In the genomic region with DNA sequence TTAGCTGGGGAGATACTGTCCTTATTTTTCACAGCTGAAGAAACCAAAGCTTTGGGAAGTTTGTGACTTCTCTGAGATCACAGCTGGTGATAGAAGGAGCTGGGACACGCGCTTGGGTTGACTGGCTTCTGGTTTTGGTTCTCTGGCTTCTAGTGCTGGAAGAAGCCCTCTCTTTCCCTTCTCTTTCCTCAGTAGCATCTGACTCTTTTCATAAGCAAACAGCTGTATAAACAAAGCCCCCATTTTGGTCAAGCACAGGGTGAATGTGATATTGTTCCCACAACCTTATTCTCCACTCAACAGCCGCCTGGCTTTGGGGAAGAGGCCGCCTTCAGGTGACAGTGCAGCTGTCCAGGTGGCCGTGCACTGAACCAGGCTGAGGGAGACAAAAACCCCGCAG, we compare ENCODE assay signal across 12 cellular contexts. TPM values are rescaled to one million over a fixed set of nuclear protein-coding genes. Genes with fewer than 3 reads are reported as not detected.
DNase-seq lines count a peak whose midpoint lies in the region; ATAC-seq and TF ChIP-seq lines count a peak whose summit lies in the region.
"Had no signal": no experiment of that assay in that cellular context is flagged by ENCODE, and none has a peak within 500 bp of the region (broad histone marks: within the 10 kb centered on the region; RNA-seq: fewer than 3 reads in every experiment).

No MANE protein-coding gene starts in this region.

- peak overlapping the region; percentile 91 for H3K27ac ChIP-seq in psoas muscle
- no peak overlapping the region for H3K27ac ChIP-seq in GM23338 (ENCODE audit: low read depth)
- H3K27ac ChIP-seq: C4-2B had no signal

- no peaks in the 10 kb centered on the region for H3F3A ChIP-seq in GM23338 (replicated peaks; ENCODE audit: low read depth)

- no peaks in the 10 kb centered on the region for H3K9me3 Mint-ChIP-seq in GM23338

- peaks cover 60% of the 10 kb centered on the region for H3K4me1 ChIP-seq in psoas muscle
- H3K4me1 ChIP-seq in GM23338 (ENCODE audit: insufficient read depth): no peaks in the 10 kb centered on the region

- peaks cover 14% of the 10 kb centered on the region; the same call in 2 of the 3 replicates for H3K36me3 Mint-ChIP-seq in GM23338 (ENCODE audit: low read depth)

- H3K79me2 ChIP-seq in GM23338 (replicated peaks; ENCODE audit: insufficient read depth): no peaks in the 10 kb centered on the region

- TF ChIP-seq CTCF in psoas muscle (IDR thresholded peaks at IDR 0.05) (no peak), GM23338 (conservative IDR thresholded peaks at IDR 0.05; ENCODE audit: low read depth in 2 of 2) (no peak)

- H3K9me3 ChIP-seq in psoas muscle: no peaks in the 10 kb centered on the region

- H3K4me2 ChIP-seq in GM23338: no peak overlapping the region

- ATAC-seq in psoas muscle (no peak), GM19452 (IDR thresholded peaks at IDR 0.05; ENCODE audit: unreplicated experiment) (no peak), HG02870 (IDR thresholded peaks at IDR 0.05; ENCODE audit: unreplicated experiment) (no peak), GM23338 (no peak)
- ATAC-seq: stimulated activated naive CD8-positive, alpha-beta T cell treated with anti-CD3 and anti-CD28 coated beads, Interleukin-15, Interleukin-2, amounts not matched to agents 100 U/mL and 50 U/mL, for 24 hours had no signal

- H3K27me3 Mint-ChIP-seq in GM23338 (ENCODE audit: insufficient read depth, low read depth, poor library complexity): peaks cover 5% of the 10 kb centered on the region

- H3K27me3 ChIP-seq in psoas muscle (ENCODE audit: insufficient read depth in 3 of 3, low read length in 2 of 3) (no peaks in the 10 kb centered on the region), GM23338 (ENCODE audit: insufficient read depth) (no peaks in the 10 kb centered on the region)

- intact Hi-C loops in psoas muscle (cut with DNase I): no loop called here

- H3K27ac Mint-ChIP-seq in GM23338: no peak overlapping the region

- WGBS in psoas muscle, 3 donors: 71 to 81% (median 72%) methylated on average over 6 of the region's 6 CpGs

- H3K9me2 ChIP-seq in GM23338 (ENCODE audit: insufficient read depth): no peaks in the 10 kb centered on the region

- H3K4me3 Mint-ChIP-seq in GM23338: no peak overlapping the region

- H2AFZ ChIP-seq in GM23338: no peak overlapping the region

- peaks cover 13% of the 10 kb centered on the region for H3K4me1 Mint-ChIP-seq in GM23338

- no peak overlapping the region for H3K4me3 ChIP-seq in psoas muscle
- no peak overlapping the region for H3K4me3 ChIP-seq in GM23338

- no peaks in the 10 kb centered on the region for H4K20me1 ChIP-seq in GM23338 (replicated peaks; ENCODE audit: insufficient read depth)

- H3K36me3 ChIP-seq in psoas muscle (ENCODE audit: insufficient read depth in 1 of 2, low read depth in 1 of 2) (peaks cover 3 to 35% of the 10 kb centered on the region in 2 donors), GM23338 (ENCODE audit: insufficient read depth) (no peaks in the 10 kb centered on the region)

- DNase-seq in DMS53 treated with DMSO at 0.1 percent for 48 hours (lab: John Stamatoyannopoulos, UW; ENCODE audit: unreplicated experiment): peak; percentile 23
- peak; percentile 75 for DNase-seq in NCI-H748 (lab: John Stamatoyannopoulos, UW; ENCODE audit: unreplicated experiment)
- peak; percentile 13 for DNase-seq in foreskin melanocyte
- no peak for DNase-seq in psoas muscle
- no peak for DNase-seq in GM23338 (ENCODE audit: low spot score)
- no peak for DNase-seq in DMS79 treated with DMSO at 0.1 percent for 48 hours (lab: John Stamatoyannopoulos, UW)
- DNase-seq: NK-92 treated with Interleukin-12 subunit alpha and Interleukin-12 subunit beta, amount 100 ng/mL, for 24 hours; stimulated activated CD4-positive, alpha-beta T cell treated with anti-CD3 and anti-CD28 coated beads, Interleukin-12 subunit alpha, Interleukin-12 subunit beta, amount 100 ng/mL, for 4 hours; stimulated activated naive CD8-positive, alpha-beta T cell treated with anti-CD3 and anti-CD28 coated beads, Interleukin-15, Interleukin-2, amounts not matched to agents 100 U/mL and 50 U/mL, for 24 hours had no signal

TF ChIP-seq in GM23338, 12 proteins besides CTCF, POLR2A, EP300 and RAD21 (continues in another document):
- TF ChIP-seq JUNB (IDR thresholded peaks at IDR 0.05; ENCODE audit: unreplicated experiment): no peak
- no peak for TF ChIP-seq EZH2 (IDR thresholded peaks at IDR 0.05; ENCODE audit: low read depth, unreplicated experiment)
- no peak for TF ChIP-seq POLR2AphosphoS5 (IDR thresholded peaks at IDR 0.05; ENCODE audit: low read depth)
- no peak for TF ChIP-seq ZNF114 (CRISPR knock-in tag; IDR thresholded peaks at IDR 0.05)
- TF ChIP-seq, protein P1, sequence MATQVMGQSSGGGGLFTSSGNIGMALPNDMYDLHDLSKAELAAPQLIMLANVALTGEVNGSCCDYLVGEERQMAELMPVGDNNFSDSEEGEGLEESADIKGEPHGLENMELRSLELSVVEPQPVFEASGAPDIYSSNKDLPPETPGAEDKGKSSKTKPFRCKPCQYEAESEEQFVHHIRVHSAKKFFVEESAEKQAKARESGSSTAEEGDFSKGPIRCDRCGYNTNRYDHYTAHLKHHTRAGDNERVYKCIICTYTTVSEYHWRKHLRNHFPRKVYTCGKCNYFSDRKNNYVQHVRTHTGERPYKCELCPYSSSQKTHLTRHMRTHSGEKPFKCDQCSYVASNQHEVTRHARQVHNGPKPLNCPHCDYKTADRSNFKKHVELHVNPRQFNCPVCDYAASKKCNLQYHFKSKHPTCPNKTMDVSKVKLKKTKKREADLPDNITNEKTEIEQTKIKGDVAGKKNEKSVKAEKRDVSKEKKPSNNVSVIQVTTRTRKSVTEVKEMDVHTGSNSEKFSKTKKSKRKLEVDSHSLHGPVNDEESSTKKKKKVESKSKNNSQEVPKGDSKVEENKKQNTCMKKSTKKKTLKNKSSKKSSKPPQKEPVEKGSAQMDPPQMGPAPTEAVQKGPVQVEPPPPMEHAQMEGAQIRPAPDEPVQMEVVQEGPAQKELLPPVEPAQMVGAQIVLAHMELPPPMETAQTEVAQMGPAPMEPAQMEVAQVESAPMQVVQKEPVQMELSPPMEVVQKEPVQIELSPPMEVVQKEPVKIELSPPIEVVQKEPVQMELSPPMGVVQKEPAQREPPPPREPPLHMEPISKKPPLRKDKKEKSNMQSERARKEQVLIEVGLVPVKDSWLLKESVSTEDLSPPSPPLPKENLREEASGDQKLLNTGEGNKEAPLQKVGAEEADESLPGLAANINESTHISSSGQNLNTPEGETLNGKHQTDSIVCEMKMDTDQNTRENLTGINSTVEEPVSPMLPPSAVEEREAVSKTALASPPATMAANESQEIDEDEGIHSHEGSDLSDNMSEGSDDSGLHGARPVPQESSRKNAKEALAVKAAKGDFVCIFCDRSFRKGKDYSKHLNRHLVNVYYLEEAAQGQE (IDR thresholded peaks at IDR 0.05; ENCODE audit: unreplicated experiment): no peak
- TF ChIP-seq, protein P2, sequence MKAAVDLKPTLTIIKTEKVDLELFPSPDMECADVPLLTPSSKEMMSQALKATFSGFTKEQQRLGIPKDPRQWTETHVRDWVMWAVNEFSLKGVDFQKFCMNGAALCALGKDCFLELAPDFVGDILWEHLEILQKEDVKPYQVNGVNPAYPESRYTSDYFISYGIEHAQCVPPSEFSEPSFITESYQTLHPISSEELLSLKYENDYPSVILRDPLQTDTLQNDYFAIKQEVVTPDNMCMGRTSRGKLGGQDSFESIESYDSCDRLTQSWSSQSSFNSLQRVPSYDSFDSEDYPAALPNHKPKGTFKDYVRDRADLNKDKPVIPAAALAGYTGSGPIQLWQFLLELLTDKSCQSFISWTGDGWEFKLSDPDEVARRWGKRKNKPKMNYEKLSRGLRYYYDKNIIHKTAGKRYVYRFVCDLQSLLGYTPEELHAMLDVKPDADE (IDR thresholded peaks at IDR 0.05): no peak
- TF ChIP-seq NANOG (IDR thresholded peaks at IDR 0.05; ENCODE audit: borderline replicate concordance): no peak

RNA-seq across cellular contexts. Expression of a gene that starts 36.7 kb away (rescaled TPM):
- total RNA-seq in psoas muscle: 10 to 100 TPM in 3 of 4 donors, 1 to 10 TPM in 1; 8.1 to 18.8 (median 14.0) TPM
- polyA plus RNA-seq in psoas muscle (10 to 100 TPM in 1 of 3 donors, 1 to 10 TPM in 2; 6.6 to 10.7 (median 8.7) TPM), GM23338 (2016; fragmentation: Nextera tagmentation; extraction: Ambion mirVana) (15.9 and 18.5 TPM in 2 replicates)
- total RNA-seq in GM23338 (2014; rRNA removed; shearing (Covaris generic)): 75.3 and 82.0 TPM in 2 replicates

Comparison
In these comparisons a context has a peak if more than half of its experiments do, and no peak if none do; other contexts are left out.
1. DNase-seq: peak in DMS53 treated with DMSO at 0.1 percent for 48 hours (single experiment), NCI-H748 (single experiment) and foreskin melanocyte (single experiment); none in psoas muscle (0 of 2), GM23338 (single experiment) and DMS79 treated with DMSO at 0.1 percent for 48 hours (single experiment).